Comparison of ENCODE assay signal across 24 cellular contexts in genomic region chr1:33029921-33030320, GRCh38.
"Had no signal": no experiment of that assay in that cellular context is flagged by ENCODE, and none has a peak within 500 bp of the region (broad histone marks: within the 10 kb centered on the region; RNA-seq: fewer than 3 reads in every experiment).

No MANE protein-coding gene starts in this region.

- DNase-seq: activated CD4-positive, alpha-beta T cell treated with anti-CD3 and anti-CD28 coated beads, Interleukin-2, amount 50 U/mL, for 1 hour; activated CD8-positive, alpha-beta memory T cell treated with anti-CD3 and anti-CD28 coated beads for 24 hours; activated CD8-positive, alpha-beta memory T cell treated with anti-CD3 and anti-CD28 coated beads, Interleukin-2, amount 50 U/mL, for 4 hours; activated effector memory CD4-positive, alpha-beta T cell treated with Interleukin-2 at 50 U/mL for 16 hours; activated naive CD4-positive, alpha-beta T cell treated with anti-CD3 and anti-CD28 coated beads, Interleukin-2, amount 10 ng/mL, durations not matched to agents 7 days and 5 days; activated T-cell treated with anti-CD3 and anti-CD28 coated beads, Interleukin-2, amount 50 U/mL, for 4 hours; aorta; caudate nucleus; effector CD4-positive, alpha-beta T cell; left colon; naive B cell; stimulated activated CD4-positive, alpha-beta T cell treated with anti-CD3 and anti-CD28 coated beads, Interleukin-12 subunit alpha, Interleukin-12 subunit beta, amount 100 ng/mL, for 4 hours; stimulated activated CD4-positive, alpha-beta T cell treated with anti-CD3 and anti-CD28 coated beads, Interleukin-4, amount 100 ng/mL, for 4 hours; trophoblast cell had no signal

- H3K27ac Mint-ChIP-seq: activated naive CD4-positive, alpha-beta T cell treated with anti-CD3 and anti-CD28 coated beads, Interleukin-2, amount 10 ng/mL, durations not matched to agents 7 days and 5 days; dendritic cell treated with granulocyte-macrophage colony-stimulating factor and Interleukin-4, amounts not matched to agents 40 ng/mL and 50 ng/mL, for 4 days; neural progenitor cell; progenitor cell of endocrine pancreas; stimulated activated naive CD8-positive, alpha-beta T cell treated with anti-CD3 and anti-CD28 coated beads, Interleukin-15, Interleukin-2, amounts not matched to agents 100 ng/mL and 50 ng/mL, for 24 hours had no signal

- H3K4me3 ChIP-seq: lung, neural progenitor cell, vagina had no signal

- H3K9me3 Mint-ChIP-seq: activated naive CD4-positive, alpha-beta T cell treated with anti-CD3 and anti-CD28 coated beads, Interleukin-2, amount 10 ng/mL, durations not matched to agents 7 days and 5 days; activated T-cell treated with anti-CD3 and anti-CD28 coated beads, Interleukin-2, amount 50 U/mL, for 4 hours; brain; dendritic cell treated with granulocyte-macrophage colony-stimulating factor and Interleukin-4, amounts not matched to agents 40 ng/mL and 50 ng/mL, for 4 days; naive B cell; neural progenitor cell; stimulated activated naive CD8-positive, alpha-beta T cell treated with anti-CD3 and anti-CD28 coated beads, Interleukin-15, Interleukin-2, amounts not matched to agents 100 ng/mL and 50 ng/mL, for 24 hours had no signal

- ATAC-seq: activated CD4-positive, CD25-positive, alpha-beta regulatory T cell treated with anti-CD3 and anti-CD28 coated beads, Interleukin-2, amount 50 U/mL, for 24 hours; activated T-cell treated with anti-CD3 and anti-CD28 coated beads, Interleukin-2, amount 50 U/mL, for 4 hours; SK-N-SH treated with all-trans-retinoic acid at 6 μM for 48 hours had no signal

- H3K4me3 Mint-ChIP-seq: activated naive CD4-positive, alpha-beta T cell treated with anti-CD3 and anti-CD28 coated beads, Interleukin-2, amount 10 ng/mL, durations not matched to agents 7 days and 5 days; activated T-cell treated with anti-CD3 and anti-CD28 coated beads, Interleukin-2, amount 50 U/mL, for 4 hours; brain; dendritic cell treated with granulocyte-macrophage colony-stimulating factor and Interleukin-4, amounts not matched to agents 40 ng/mL and 50 ng/mL, for 4 days; neural progenitor cell; stimulated activated naive CD8-positive, alpha-beta T cell treated with anti-CD3 and anti-CD28 coated beads, Interleukin-15, Interleukin-2, amounts not matched to agents 100 ng/mL and 50 ng/mL, for 24 hours had no signal

- H3K27me3 Mint-ChIP-seq: activated naive CD4-positive, alpha-beta T cell treated with anti-CD3 and anti-CD28 coated beads, Interleukin-2, amount 10 ng/mL, durations not matched to agents 7 days and 5 days; brain; dendritic cell treated with granulocyte-macrophage colony-stimulating factor and Interleukin-4, amounts not matched to agents 40 ng/mL and 50 ng/mL, for 4 days; naive B cell; progenitor cell of endocrine pancreas; stimulated activated naive CD8-positive, alpha-beta T cell treated with anti-CD3 and anti-CD28 coated beads, Interleukin-15, Interleukin-2, amounts not matched to agents 100 ng/mL and 50 ng/mL, for 24 hours had no signal

- H3K27me3 ChIP-seq: neural progenitor cell, vagina had no signal

- H3K9me3 ChIP-seq: vagina had no signal

- H3K36me3 ChIP-seq: neural progenitor cell had no signal

- H3K4me1 ChIP-seq: neural progenitor cell had no signal

- H3K27ac ChIP-seq: neural progenitor cell, vagina, VCaP had no signal
